In the genomic region with DNA sequence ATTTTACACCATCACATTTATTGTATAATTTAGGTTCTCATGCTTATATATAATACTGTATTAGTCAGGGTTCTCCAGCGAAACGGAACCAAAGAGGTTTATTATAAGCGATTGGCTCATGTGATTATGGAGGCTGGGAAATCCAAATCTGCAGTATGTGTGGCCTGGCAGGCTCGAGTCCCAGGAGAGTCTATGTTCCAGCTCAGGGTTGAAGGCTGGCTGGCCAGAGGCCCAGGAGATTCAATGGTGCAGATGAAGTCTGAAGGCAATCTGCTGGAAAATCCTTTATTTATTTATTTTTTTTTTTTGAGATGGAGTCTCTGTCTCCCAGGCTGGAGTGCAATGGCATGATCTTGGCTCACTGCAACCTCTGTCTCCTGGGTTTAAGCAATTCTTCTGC, we compare ENCODE assay signal across 25 cellular contexts.
"Had no signal": no experiment of that assay in that cellular context is flagged by ENCODE, and none has a peak within 500 bp of the region (broad histone marks: within the 10 kb centered on the region; RNA-seq: fewer than 3 reads in every experiment).

No MANE protein-coding gene starts in this region.

- DNase-seq: activated B cell treated with CpG ODN at 0.5 μM for 24 hours; activated CD4-positive, alpha-beta T cell treated with anti-CD3 and anti-CD28 coated beads for 1 hour; activated CD4-positive, alpha-beta T cell treated with anti-CD3 and anti-CD28 coated beads, Interleukin-2, amount 10 ng/mL, durations not matched to agents 24 days and 14 days; activated CD4-positive, alpha-beta T cell treated with anti-CD3 and anti-CD28 coated beads, Interleukin-2, amount 50 U/mL, for 48 hours; activated CD8-positive, alpha-beta memory T cell treated with anti-CD3 and anti-CD28 coated beads, Interleukin-2, amount 10 ng/mL, durations not matched to agents 7 days and 5 days; activated gamma-delta T cell; activated naive CD4-positive, alpha-beta T cell treated with anti-CD3 and anti-CD28 coated beads for 36 hours; activated T-cell treated with anti-CD3 and anti-CD28 coated beads, Interleukin-2, amount 50 U/mL, for 4 hours; amygdala; Karpas-422; MM.1S; NCI-H1105; NCI-H1436; NCI-H2029 treated with DMSO at 0.1 percent for 48 hours; NCI-H226; NCI-H510A; NCI-H526 treated with DMSO at 0.1 percent for 48 hours; SIG-M5; T-helper 17 cell; T-helper 9 cell had no signal

- ATAC-seq: activated CD8-positive, alpha-beta memory T cell treated with anti-CD3 and anti-CD28 coated beads, Interleukin-2, amount 10 ng/mL, durations not matched to agents 7 days and 5 days; activated T-cell treated with anti-CD3 and anti-CD28 coated beads, Interleukin-2, amount 50 U/mL, for 4 hours; activated T-helper 17 cell treated with anti-CD3 and anti-CD28 coated beads, Interleukin-2, amount 50 U/mL, for 72 hours; K562; T-helper 17 cell had no signal

- H3K27me3 ChIP-seq: cardiac muscle cell had no signal

- H3K36me3 ChIP-seq: cardiac muscle cell had no signal

- H3K4me3 ChIP-seq: cardiac muscle cell, K562 had no signal

- H3K27ac ChIP-seq: cardiac muscle cell had no signal

- H3K36me3 Mint-ChIP-seq: activated CD8-positive, alpha-beta memory T cell treated with anti-CD3 and anti-CD28 coated beads, Interleukin-2, amount 10 ng/mL, durations not matched to agents 7 days and 5 days; activated naive CD8-positive, alpha-beta T cell; brain had no signal

- H3K4me3 Mint-ChIP-seq: activated B cell treated with CpG ODN at 0.5 μM for 24 hours; activated CD4-positive, alpha-beta T cell treated with anti-CD3 and anti-CD28 coated beads, Interleukin-2, amount 10 ng/mL, durations not matched to agents 24 days and 14 days; activated CD8-positive, alpha-beta memory T cell treated with anti-CD3 and anti-CD28 coated beads, Interleukin-2, amount 10 ng/mL, durations not matched to agents 7 days and 5 days; activated naive CD4-positive, alpha-beta T cell treated with anti-CD3 and anti-CD28 coated beads for 36 hours; activated naive CD8-positive, alpha-beta T cell; activated T-cell treated with anti-CD3 and anti-CD28 coated beads, Interleukin-2, amount 50 U/mL, for 4 hours; activated T-helper 17 cell treated with anti-CD3 and anti-CD28 coated beads, Interleukin-2, amount 50 U/mL, for 72 hours; brain; T-helper 17 cell had no signal

- H3K27me3 Mint-ChIP-seq: activated B cell treated with CpG ODN at 0.5 μM for 24 hours; activated CD4-positive, alpha-beta T cell treated with anti-CD3 and anti-CD28 coated beads, Interleukin-2, amount 10 ng/mL, durations not matched to agents 24 days and 14 days; activated CD8-positive, alpha-beta memory T cell treated with anti-CD3 and anti-CD28 coated beads, Interleukin-2, amount 10 ng/mL, durations not matched to agents 7 days and 5 days; activated naive CD8-positive, alpha-beta T cell; activated T-helper 17 cell treated with anti-CD3 and anti-CD28 coated beads, Interleukin-2, amount 50 U/mL, for 72 hours; T-helper 17 cell had no signal

- H3K4me1 Mint-ChIP-seq: activated B cell treated with CpG ODN at 0.5 μM for 24 hours; activated CD4-positive, alpha-beta T cell treated with anti-CD3 and anti-CD28 coated beads, Interleukin-2, amount 10 ng/mL, durations not matched to agents 24 days and 14 days; activated CD8-positive, alpha-beta memory T cell treated with anti-CD3 and anti-CD28 coated beads, Interleukin-2, amount 10 ng/mL, durations not matched to agents 7 days and 5 days; activated T-helper 17 cell treated with anti-CD3 and anti-CD28 coated beads, Interleukin-2, amount 50 U/mL, for 72 hours; brain; T-helper 17 cell had no signal

- H3K27ac Mint-ChIP-seq: activated B cell treated with CpG ODN at 0.5 μM for 24 hours; activated CD4-positive, alpha-beta T cell treated with anti-CD3 and anti-CD28 coated beads, Interleukin-2, amount 10 ng/mL, durations not matched to agents 24 days and 14 days; activated CD8-positive, alpha-beta memory T cell treated with anti-CD3 and anti-CD28 coated beads, Interleukin-2, amount 10 ng/mL, durations not matched to agents 7 days and 5 days; activated naive CD4-positive, alpha-beta T cell treated with anti-CD3 and anti-CD28 coated beads for 36 hours; activated naive CD8-positive, alpha-beta T cell; activated T-helper 17 cell treated with anti-CD3 and anti-CD28 coated beads, Interleukin-2, amount 50 U/mL, for 72 hours; brain; T-helper 17 cell had no signal
